In genomic region chr12:125794401-125794800, GRCh38 we compare ENCODE assay signal across 22 cellular contexts.
"Had no signal": no experiment of that assay in that cellular context is flagged by ENCODE, and none has a peak within 500 bp of the region (broad histone marks: within the 10 kb centered on the region; RNA-seq: fewer than 3 reads in every experiment).

No MANE protein-coding gene starts in this region.

- H3K27ac ChIP-seq: ascending aorta, colonic mucosa, gastroesophageal sphincter, heart left ventricle, neural progenitor cell, ovary, psoas muscle, skin epidermis, suprapubic skin, transverse colon had no signal

- H3K4me3 ChIP-seq: ascending aorta, colonic mucosa, gastroesophageal sphincter, heart left ventricle, neural progenitor cell, ovary, psoas muscle, skin epidermis, suprapubic skin, transverse colon had no signal

- DNase-seq: activated CD4-positive, alpha-beta T cell treated with anti-CD3 and anti-CD28 coated beads for 48 hours; activated CD8-positive, alpha-beta T cell treated with anti-CD3 and anti-CD28 coated beads for 36 hours; activated effector memory CD4-positive, alpha-beta T cell treated with Interleukin-2 at 50 U/mL for 16 hours; activated naive CD4-positive, alpha-beta T cell treated with anti-CD3 and anti-CD28 coated beads, Interleukin-2, amount 50 U/mL, for 16 hours; activated T-cell treated with anti-CD3 and anti-CD28 coated beads, Interleukin-2, amount 50 U/mL, for 24 hours; colonic mucosa; erythroblast; heart left ventricle; left ventricle myocardium superior; mesenchymal stem cell; naive thymus-derived CD4-positive, alpha-beta T cell; ovary; psoas muscle; right cardiac atrium; SW 1271; T-helper 2 cell; transverse colon had no signal
